In the genomic region with DNA sequence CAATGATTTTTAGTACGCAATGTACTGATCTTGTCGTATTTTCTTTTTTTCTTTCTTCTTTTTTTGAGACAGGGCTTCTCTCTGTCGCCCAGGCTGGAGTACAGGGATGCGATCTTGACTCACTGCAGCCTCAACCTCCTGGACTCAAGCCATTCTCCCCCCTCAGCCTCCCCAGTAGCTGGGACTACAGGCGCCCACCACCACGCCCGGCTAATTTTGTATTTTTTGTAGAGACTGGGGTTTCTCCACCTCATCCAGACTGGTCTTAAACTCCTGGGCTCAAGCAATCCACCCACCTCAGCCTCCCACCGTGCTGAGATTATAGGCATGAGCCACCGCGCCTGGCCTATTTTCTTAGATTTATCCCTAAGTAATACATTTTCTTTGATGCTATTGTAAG, we compare ENCODE assay signal across 15 cellular contexts. TPM values are rescaled to one million over a fixed set of nuclear protein-coding genes. Genes with fewer than 3 reads are reported as not detected.
DNase-seq lines count a peak whose midpoint lies in the region; ATAC-seq and TF ChIP-seq lines count a peak whose summit lies in the region.
"Had no signal": no experiment of that assay in that cellular context is flagged by ENCODE, and none has a peak within 500 bp of the region (broad histone marks: within the 10 kb centered on the region; RNA-seq: fewer than 3 reads in every experiment).

No MANE protein-coding gene starts in this region.

- H3K27ac ChIP-seq in HEK293 (ENCODE audit: extremely low read depth, low read depth, low read length) = no peak overlapping the region
- H3K27ac ChIP-seq: cardiac muscle cell had no signal

- no peaks in the 10 kb centered on the region for H3K9me3 ChIP-seq in HEK293 (ENCODE audit: control insufficient read depth, insufficient read depth, low read depth, low read length)
- H3K9me3 ChIP-seq in adipocyte (ENCODE audit: control insufficient read depth, low read length) = no peaks in the 10 kb centered on the region
- no peaks in the 10 kb centered on the region for H3K9me3 ChIP-seq in skeletal muscle satellite cell (replicated peaks; ENCODE audit: low read length)

- H3K4me3 ChIP-seq in HEK293 (ENCODE audit: low read depth, low read length) = no peak overlapping the region
- H3K4me3 ChIP-seq in adipocyte (ENCODE audit: low read length) = no peak overlapping the region
- no peak overlapping the region for H3K4me3 ChIP-seq in skeletal muscle satellite cell (ENCODE audit: low read length)
- H3K4me3 ChIP-seq: cardiac muscle cell had no signal

- DNase-seq in adipocyte (ENCODE audit: low read depth) = no peak
- DNase-seq in islet precursor cell = peak; percentile 9
- no peak for DNase-seq in ecto neural progenitor cell (ENCODE audit: low spot score)
- DNase-seq in NCI-H2107 (lab: John Stamatoyannopoulos, UW) = no peak
- DNase-seq: activated naive CD4-positive, alpha-beta T cell treated with anti-CD3 and anti-CD28 coated beads, Interleukin-2, amount 10 ng/mL, durations not matched to agents 7 days and 5 days; endodermal cell; GF-D8; MV-4-11; occipital lobe; SHP77 treated with DMSO at 0.1 percent for 48 hours had no signal

- H3K4me2 ChIP-seq in skeletal muscle satellite cell (ENCODE audit: low read length) = peak overlapping the region; percentile 89

- CTCF ChIA-PET in HEK293 (lab: Yijun Ruan, JAX) = no interaction called here

- no peaks in the 10 kb centered on the region for H3K27me3 ChIP-seq in adipocyte (replicated peaks; ENCODE audit: control insufficient read depth, insufficient read depth, low read length)
- no peaks in the 10 kb centered on the region for H3K27me3 ChIP-seq in skeletal muscle satellite cell (ENCODE audit: control insufficient read depth, insufficient read depth, low read length)
- H3K27me3 ChIP-seq: cardiac muscle cell had no signal

- TF ChIP-seq CTCF in HEK293 (tag by site-specific recombination; IDR thresholded peaks at IDR 0.05) = no peak

- H3K4me1 ChIP-seq in HEK293 (ENCODE audit: control insufficient read depth, insufficient read depth, low read length) = no peaks in the 10 kb centered on the region
- H3K4me1 ChIP-seq in adipocyte (ENCODE audit: control insufficient read depth, insufficient read depth, low read length) = peaks cover 54% of the 10 kb centered on the region
- H3K4me1 ChIP-seq in skeletal muscle satellite cell (ENCODE audit: control insufficient read depth, insufficient read depth, low read length) = peaks cover 60% of the 10 kb centered on the region

- ATAC-seq in HG03469 (IDR thresholded peaks at IDR 0.05; ENCODE audit: unreplicated experiment) = no peak
- no peak for ATAC-seq in esophagus mucosa

- H3K36me3 ChIP-seq in HEK293 (ENCODE audit: control insufficient read depth in 2 of 2, insufficient read depth in 1 of 2, low read length in 2 of 2) (no peaks in the 10 kb centered on the region), adipocyte (ENCODE audit: control insufficient read depth, insufficient read depth, low read length, severe bottlenecking) (no peaks in the 10 kb centered on the region), skeletal muscle satellite cell (ENCODE audit: insufficient read depth, low read length) (no peaks in the 10 kb centered on the region)
- H3K36me3 ChIP-seq: cardiac muscle cell had no signal

- POLR2A ChIA-PET in HEK293 (lab: Yijun Ruan, JAX) = no interaction called here

- H3K9ac ChIP-seq in adipocyte (ENCODE audit: low read length) (peak overlapping the region; percentile 47), skeletal muscle satellite cell (ENCODE audit: low read depth, low read length) (peak overlapping the region; percentile 58)

TF ChIP-seq in HEK293, 187 proteins besides CTCF, POLR2A, EP300 and RAD21:
- TF ChIP-seq GLI4 (tag by site-specific recombination; IDR thresholded peaks at IDR 0.05) = no peak
- peak; percentile 41; the same call in 1 of the 2 replicates for TF ChIP-seq EGR2 (tag by site-specific recombination; IDR thresholded peaks at IDR 0.05; ENCODE audit: low read depth)

RNA-seq across cellular contexts. Expression of gene COL6A2, which starts 43.9 kb away (rescaled TPM):
- total RNA-seq in skeletal muscle satellite cell (2012; rRNA removed) = 1,183 and 1,453 TPM in 2 replicates
- 20.5 TPM for total RNA-seq in esophagus mucosa
